ENCODE assay signal across 24 cellular contexts in genomic region chr5:11334404-11334803, GRCh38.
"Had no signal": no experiment of that assay in that cellular context is flagged by ENCODE, and none has a peak within 500 bp of the region (broad histone marks: within the 10 kb centered on the region; RNA-seq: fewer than 3 reads in every experiment).

No MANE protein-coding gene starts in this region.

- H3K27ac ChIP-seq: adrenal gland, breast epithelium, gastrocnemius medialis, neutrophil, pancreas, sigmoid colon, thoracic aorta, upper lobe of left lung had no signal

- DNase-seq: activated B cell treated with CpG ODN at 0.5 μM for 24 hours; activated CD4-positive, alpha-beta memory T cell treated with anti-CD3 and anti-CD28 coated beads for 36 hours; activated CD4-positive, alpha-beta T cell treated with anti-CD3 and anti-CD28 coated beads for 4 hours; activated gamma-delta T cell treated with Interleukin-2 at 50 U/mL for 16 hours; activated T-cell treated with anti-CD3 and anti-CD28 coated beads for 4 hours; cerebellar nuclear complex; cortex of kidney; effector CD8-positive, alpha-beta T cell; gastrocnemius medialis; head of caudate nucleus; kidney; pancreas; sigmoid colon; stimulated activated naive B cell treated with anti-CD40 and anti-IgM and Interleukin-4, amounts not matched to agents 10 μg/mL and 1 μg/mL and 100 μg/mL, for 72 hours; upper lobe of left lung had no signal

- H3K27me3 ChIP-seq: adrenal gland, breast epithelium, gastrocnemius medialis, neutrophil, pancreas, sigmoid colon, upper lobe of left lung had no signal

- H3K36me3 ChIP-seq: adrenal gland, breast epithelium, gastrocnemius medialis, neutrophil, pancreas, sigmoid colon, thoracic aorta, upper lobe of left lung had no signal

- H3K4me3 ChIP-seq: adrenal gland, breast epithelium, gastrocnemius medialis, lung, pancreas, sigmoid colon, thoracic aorta, upper lobe of left lung had no signal

- ATAC-seq: activated naive CD4-positive, alpha-beta T cell treated with anti-CD3 and anti-CD28 coated beads, Interleukin-2, amount 50 U/mL, for 72 hours; esophagus mucosa; gastrocnemius medialis; left lobe of liver; natural killer cell treated with Interleukin-12 subunit alpha and Interleukin-12 subunit beta and Interleukin-15 and Interleukin-18, amount 100 ng/mL, for 72 hours; pancreas; stimulated activated naive B cell treated with anti-CD40 and anti-IgM and Interleukin-4, amounts not matched to agents 10 μg/mL and 1 μg/mL and 100 μg/mL, for 72 hours had no signal

- H3K9me3 ChIP-seq: adrenal gland, breast epithelium, gastrocnemius medialis, neutrophil, pancreas, sigmoid colon, thoracic aorta, upper lobe of left lung had no signal

- H3K4me1 ChIP-seq: adrenal gland, breast epithelium, gastrocnemius medialis, sigmoid colon, upper lobe of left lung had no signal
